In the genomic region with DNA sequence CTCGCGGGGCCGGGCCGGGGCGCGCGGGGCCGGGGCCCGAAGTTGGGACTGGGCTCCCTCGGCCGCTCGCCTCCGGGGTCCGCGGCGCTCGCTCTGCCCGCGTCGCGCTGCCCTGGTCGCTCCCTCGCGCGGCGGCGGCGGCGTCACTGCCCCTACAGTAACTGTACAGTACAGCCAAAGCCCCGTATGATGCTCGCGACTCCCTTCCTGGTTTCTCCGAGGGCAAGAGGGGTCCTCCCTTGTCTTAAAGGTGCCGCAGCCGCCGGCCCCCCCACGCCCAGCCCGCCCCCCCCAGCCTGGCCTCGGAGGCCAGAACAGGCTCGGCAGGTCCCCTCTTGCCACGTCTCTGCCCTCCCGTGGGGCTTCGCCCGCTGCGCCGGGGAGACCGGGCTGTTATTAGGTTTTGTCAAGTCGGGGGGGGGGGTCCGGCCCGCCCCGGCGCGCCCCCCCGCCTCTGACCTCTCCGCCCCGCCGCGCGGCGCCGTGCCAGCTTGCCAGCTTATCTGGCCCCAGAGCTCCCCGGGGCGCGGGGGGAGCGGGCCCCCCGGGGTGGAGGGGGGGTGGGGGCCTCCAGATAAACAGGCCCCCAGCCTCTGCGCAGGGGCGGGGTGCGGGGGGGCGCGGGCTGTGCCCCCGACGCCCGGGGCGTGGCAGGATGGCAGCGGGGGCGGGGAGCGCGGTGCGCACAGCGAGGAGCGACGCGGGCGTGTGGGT, we compare ENCODE assay signal across 8 cellular contexts. TPM values are rescaled to one million over a fixed set of nuclear protein-coding genes. Genes with fewer than 3 reads are reported as not detected.
DNase-seq lines count a peak whose midpoint lies in the region; ATAC-seq and TF ChIP-seq lines count a peak whose summit lies in the region.

A gene (minus strand): TSS at position 218 of the 714 bp plus-strand sequence. CDS start 11,667 bp downstream, outside the sequence.

- no peaks in the 10 kb centered on the region; the same call in 1 of the 2 replicates for H3K36me3 ChIP-seq in Caco-2 (ENCODE audit: control insufficient read depth, insufficient read depth, low read length)
- no peaks in the 10 kb centered on the region for H3K36me3 ChIP-seq in KMS-11 (ENCODE audit: insufficient read depth)
- no peaks in the 10 kb centered on the region for H3K36me3 ChIP-seq in suprapubic skin

- H3K9me3 Mint-ChIP-seq in Caco-2 (ENCODE audit: unreplicated experiment), result no peaks in the 10 kb centered on the region
- no peaks in the 10 kb centered on the region for H3K9me3 Mint-ChIP-seq in nephron

- peak in 1 of 2 donors; percentile 13 for TF ChIP-seq POLR2A in suprapubic skin (IDR thresholded peaks at IDR 0.05)

- peaks cover 32% of the 10 kb centered on the region for H3K79me2 ChIP-seq in KMS-11 (ENCODE audit: insufficient read depth, low read depth)

- POLR2A ChIA-PET in Caco-2 (lab: Charles Lee), result interaction anchor here (0.5 to 1.1 kb wide), 3 partner anchors 276 to 1556 kb away, joined by 3 read pairs; a partner anchor contains a TSS

- H3K9me3 ChIP-seq in Caco-2 (no peaks in the 10 kb centered on the region), suprapubic skin (no peaks in the 10 kb centered on the region)

- H3K27me3 ChIP-seq in Caco-2 (replicated peaks; ENCODE audit: control insufficient read depth, insufficient read depth, low read length), result no peaks in the 10 kb centered on the region
- H3K27me3 ChIP-seq in KMS-11 (ENCODE audit: insufficient read depth, low read depth), result peaks cover 16% of the 10 kb centered on the region
- H3K27me3 ChIP-seq in suprapubic skin, result no peaks in the 10 kb centered on the region

- H3K4me1 Mint-ChIP-seq in Caco-2 (ENCODE audit: low read depth, unreplicated experiment), result no peaks in the 10 kb centered on the region
- H3K4me1 Mint-ChIP-seq in nephron, result peaks cover 5% of the 10 kb centered on the region

- ATAC-seq in HG02870 (IDR thresholded peaks at IDR 0.05; ENCODE audit: unreplicated experiment), result no peak

- DNase-seq in Caco-2 (peak; percentile 75 to 84), SIG-M5 (lab: John Stamatoyannopoulos, UW) (peak; percentile 20), activated gamma-delta T cell (lab: John Stamatoyannopoulos, UW) (peak; percentile 66), fibroblast of the aortic adventitia (ENCODE audit: low read depth) (peak; percentile 70), suprapubic skin (ENCODE audit: low spot score in 2 of 2) (peak in 1 of 2 donors; percentile 95)

- H3K27me3 Mint-ChIP-seq in Caco-2 (ENCODE audit: insufficient read depth, unreplicated experiment) (no peaks in the 10 kb centered on the region), nephron (ENCODE audit: low read depth) (peaks cover 17% of the 10 kb centered on the region)

- H3K9ac ChIP-seq in KMS-11, result peak within 1 kb of the TSS; percentile 60; the same call in 1 of the 2 replicates

- peak within 1 kb of the TSS; percentile 66 for H2AFZ ChIP-seq in KMS-11 (ENCODE audit: low read depth)

- WGBS in suprapubic skin, result 0% methylated on average over 30 of the region's 85 CpGs

- H3K27ac Mint-ChIP-seq in Caco-2 (ENCODE audit: unreplicated experiment) (no peak within 1 kb of the TSS), nephron (peak within 1 kb of the TSS in 2 of 3 experiments; percentile 74 to 78)

- peaks cover 12% of the 10 kb centered on the region for H3K36me3 Mint-ChIP-seq in Caco-2 (ENCODE audit: insufficient read depth, unreplicated experiment)
- no peaks in the 10 kb centered on the region for H3K36me3 Mint-ChIP-seq in nephron (ENCODE audit: low read depth)

- H4K20me1 ChIP-seq in KMS-11 (ENCODE audit: insufficient read depth), result peaks cover 15% of the 10 kb centered on the region; the same call in 1 of the 2 replicates

- peak within 1 kb of the TSS; percentile 76 for H3K4me3 Mint-ChIP-seq in Caco-2 (ENCODE audit: unreplicated experiment)
- H3K4me3 Mint-ChIP-seq in nephron, result peak within 1 kb of the TSS; percentile 84 to 92 (median 92)

- TF ChIP-seq CTCF in Caco-2 (IDR thresholded peaks at IDR 0.05; ENCODE audit: insufficient read depth in 1 of 2, low read depth in 1 of 2, low read length in 1 of 2, severe bottlenecking in 1 of 2, unreplicated experiment in 1 of 2) (no peak), KMS-11 (conservative IDR thresholded peaks at IDR 0.05; ENCODE audit: low read depth, low read length) (no peak), fibroblast of the aortic adventitia (IDR thresholded peaks at IDR 0.05; ENCODE audit: insufficient read depth, low read length) (no peak), nephron (IDR thresholded peaks at IDR 0.05; ENCODE audit: unreplicated experiment in 3 of 3) (no peak), suprapubic skin (IDR thresholded peaks at IDR 0.05) (no peak)

- peaks cover 24% of the 10 kb centered on the region for H3K4me1 ChIP-seq in Caco-2
- H3K4me1 ChIP-seq in KMS-11 (ENCODE audit: low read depth, poor library complexity, severe bottlenecking), result peaks cover 22% of the 10 kb centered on the region
- peaks cover 42% of the 10 kb centered on the region for H3K4me1 ChIP-seq in suprapubic skin

- BruUV-seq in Caco-2 (replicated peaks; lab: Mats Ljungman, UMichigan), result no TSS peak

- CTCF ChIA-PET in Caco-2 (lab: Charles Lee), result interaction anchor here (0.6 kb wide), 2 partner anchors 94 to 741 kb away, joined by 3 to 5 read pairs; no protein-coding TSS in a partner anchor

- no peak within 1 kb of the TSS; the same call in 1 of the 2 replicates for H3K27ac ChIP-seq in KMS-11
- H3K27ac ChIP-seq in suprapubic skin, result peak within 1 kb of the TSS; percentile 97

- H3K4me2 ChIP-seq in KMS-11, result peak within 1 kb of the TSS; percentile 54

- intact Hi-C loops in Caco-2 (cut with micrococcal nuclease; ENCODE audit: unreplicated experiment), result loop anchor here (5.0 to 10.0 kb wide), 3 partner anchors 55 to 82 kb away; a partner anchor contains a TSS

- TF ChIP-seq EP300 in suprapubic skin (IDR thresholded peaks at IDR 0.05), result no peak

- H3K4me3 ChIP-seq in Caco-2 (ENCODE audit: low read depth, low read length) (peak within 1 kb of the TSS; percentile 91), KMS-11 (IDR thresholded peaks at IDR 0.05; ENCODE audit: insufficient read depth, low read depth, low read length) (no peak within 1 kb of the TSS), fibroblast of the aortic adventitia (ENCODE audit: low read depth, low read length) (peak within 1 kb of the TSS; percentile 77), suprapubic skin (peak within 1 kb of the TSS; percentile 99)

RNA-seq across cellular contexts. Expression of the gene that starts here (rescaled TPM):
- total RNA-seq in Caco-2 (2022) (11.9 and 14.7 TPM in 2 replicates), fibroblast of the aortic adventitia (ENCODE audit: low replicate concordance) (23.5 and 31.6 TPM in 2 replicates), suprapubic skin (10 to 100 TPM; 60.3 to 94.2 (median 77.4) TPM)
